15 cellular contexts compared by ENCODE assay signal in the genomic region with DNA sequence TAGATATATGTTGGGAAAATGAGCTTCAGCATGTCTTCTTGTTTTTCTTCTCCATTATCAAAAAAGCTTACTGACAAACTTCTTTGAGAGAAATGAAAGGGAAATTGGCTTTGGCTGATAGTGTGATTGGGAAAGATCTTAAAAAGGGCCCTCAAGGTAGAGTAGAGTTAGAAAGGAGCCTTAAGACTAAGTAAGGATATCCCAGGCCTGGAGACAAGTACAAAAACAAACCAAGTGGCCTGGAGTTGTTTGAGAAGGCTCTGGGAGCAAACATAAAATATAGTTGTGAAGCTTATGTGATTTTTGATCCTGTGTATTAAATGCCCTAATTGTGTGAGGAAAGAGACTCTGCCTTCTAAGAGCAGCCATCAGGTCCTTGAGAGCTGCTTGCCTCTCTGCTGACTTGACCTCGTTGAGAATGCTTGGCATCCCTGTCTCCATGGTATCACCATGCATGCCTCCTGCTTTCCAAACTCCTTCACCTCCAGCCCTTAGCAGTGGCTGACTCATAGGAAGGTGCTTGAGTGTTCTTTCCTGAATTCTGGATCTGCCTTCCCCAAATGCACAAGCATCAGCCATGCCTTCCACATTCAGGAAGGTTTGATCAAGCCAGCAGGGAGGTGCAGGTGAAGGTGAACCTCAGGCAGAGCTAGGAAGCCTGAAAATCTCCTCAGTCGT.
DNase-seq lines count a peak whose midpoint lies in the region; ATAC-seq and TF ChIP-seq lines count a peak whose summit lies in the region.
"Had no signal": no experiment of that assay in that cellular context is flagged by ENCODE, and none has a peak within 500 bp of the region (broad histone marks: within the 10 kb centered on the region; RNA-seq: fewer than 3 reads in every experiment).

No MANE protein-coding gene starts in this region.

- H3K9me3 Mint-ChIP-seq in CD4-positive, alpha-beta memory T cell, result no peaks in the 10 kb centered on the region
- H3K9me3 Mint-ChIP-seq: natural killer cell had no signal

- H3K36me3 ChIP-seq in cardiac muscle cell (peaks cover 2% of the 10 kb centered on the region), right atrium auricular region (peaks cover 45% of the 10 kb centered on the region), brain microvascular endothelial cell (replicated peaks) (peaks cover 4% of the 10 kb centered on the region), aorta (ENCODE audit: control insufficient read depth in 1 of 2, insufficient read depth in 2 of 2, low read length in 1 of 2) (peaks cover 2% of the 10 kb centered on the region in 2 donors)
- H3K36me3 ChIP-seq in CD4-positive, alpha-beta memory T cell (ENCODE audit: insufficient read depth, low read length), result peaks cover 48% of the 10 kb centered on the region

- no peak for TF ChIP-seq CTCF in cardiac muscle cell (IDR thresholded peaks at IDR 0.05; ENCODE audit: low read depth, low read length)
- TF ChIP-seq CTCF in right atrium auricular region (IDR thresholded peaks at IDR 0.05), result no peak
- no peak for TF ChIP-seq CTCF in brain microvascular endothelial cell (IDR thresholded peaks at IDR 0.05; ENCODE audit: low read depth, low read length, missing control alignments)

- H3K4me1 ChIP-seq in cardiac muscle cell (ENCODE audit: low read depth) (peaks cover 9% of the 10 kb centered on the region), right atrium auricular region (peaks cover 0 to 6% of the 10 kb centered on the region in 2 donors), aorta (ENCODE audit: control insufficient read depth in 1 of 2, insufficient read depth in 2 of 2, low read length in 2 of 2) (no peaks in the 10 kb centered on the region)
- no peaks in the 10 kb centered on the region for H3K4me1 ChIP-seq in CD4-positive, alpha-beta memory T cell (ENCODE audit: insufficient read depth, low read length)

- DNase-seq in cardiac muscle cell (ENCODE audit: low read depth in 1 of 2, low spot score in 1 of 2), result peak; percentile 49 to 54
- no peak for DNase-seq in right atrium auricular region (ENCODE audit: low spot score)
- DNase-seq in brain microvascular endothelial cell, result peak; percentile 49
- DNase-seq in iPS DF 4.7 (ENCODE audit: extremely low read depth, low spot score), result peak; percentile 38
- DNase-seq in aorta, result peak in 1 of 2 donors; percentile 48
- DNase-seq in CD4-positive, alpha-beta memory T cell, result no peak
- DNase-seq in COR-L47 (lab: John Stamatoyannopoulos, UW), result no peak
- DNase-seq in NOMO-1 treated with dmso at 0.1 percent for 144 hours (lab: John Stamatoyannopoulos, UW; ENCODE audit: unreplicated experiment), result no peak
- DNase-seq: activated CD8-positive, alpha-beta memory T cell treated with anti-CD3 and anti-CD28 coated beads, Interleukin-2, amount 10 ng/mL, durations not matched to agents 7 days and 5 days; natural killer cell; NCI-H774; stimulated activated naive CD8-positive, alpha-beta T cell treated with anti-CD3 and anti-CD28 coated beads, Interleukin-15, Interleukin-2, amounts not matched to agents 100 U/mL and 50 U/mL, for 24 hours; T-helper 1 cell had no signal

- ATAC-seq in aorta (ENCODE audit: low FRiP score), result peak; percentile 73
- ATAC-seq: activated CD8-positive, alpha-beta memory T cell treated with anti-CD3 and anti-CD28 coated beads, Interleukin-2, amount 10 ng/mL, durations not matched to agents 7 days and 5 days; natural killer cell; stimulated activated naive CD8-positive, alpha-beta T cell treated with anti-CD3 and anti-CD28 coated beads, Interleukin-15, Interleukin-2, amounts not matched to agents 100 U/mL and 50 U/mL, for 24 hours had no signal

- no peaks in the 10 kb centered on the region for H3K9me3 ChIP-seq in cardiac muscle cell (ENCODE audit: low read depth)
- H3K9me3 ChIP-seq in right atrium auricular region, result no peaks in the 10 kb centered on the region
- H3K9me3 ChIP-seq in aorta (ENCODE audit: control insufficient read depth, low read length), result no peaks in the 10 kb centered on the region
- no peaks in the 10 kb centered on the region for H3K9me3 ChIP-seq in CD4-positive, alpha-beta memory T cell (ENCODE audit: control insufficient read depth in 1 of 2, low read length in 2 of 2)

- H3K4me3 ChIP-seq in cardiac muscle cell, result no peak overlapping the region
- H3K4me3 ChIP-seq in right atrium auricular region, result no peak overlapping the region
- H3K4me3 ChIP-seq in brain microvascular endothelial cell (ENCODE audit: low read depth, low read length), result no peak overlapping the region
- no peak overlapping the region for H3K4me3 ChIP-seq in aorta (ENCODE audit: low read length in 2 of 2)
- no peak overlapping the region for H3K4me3 ChIP-seq in CD4-positive, alpha-beta memory T cell (ENCODE audit: low read length in 2 of 2)
- H3K4me3 ChIP-seq: hepatocyte had no signal

- H3K36me3 Mint-ChIP-seq in CD4-positive, alpha-beta memory T cell, result peaks cover 67 to 88% of the 10 kb centered on the region in 2 donors

- in situ Hi-C loops in brain microvascular endothelial cell (cut with HindIII; ENCODE audit: low pct_ligation_motif_present, low sequenced_read_pairs), result no loop called here

- H3K27me3 Mint-ChIP-seq in CD4-positive, alpha-beta memory T cell, result no peaks in the 10 kb centered on the region
- H3K27me3 Mint-ChIP-seq: activated CD8-positive, alpha-beta memory T cell treated with anti-CD3 and anti-CD28 coated beads, Interleukin-2, amount 10 ng/mL, durations not matched to agents 7 days and 5 days had no signal

- no peak overlapping the region for H3K4me3 Mint-ChIP-seq in CD4-positive, alpha-beta memory T cell
- H3K4me3 Mint-ChIP-seq: activated CD8-positive, alpha-beta memory T cell treated with anti-CD3 and anti-CD28 coated beads, Interleukin-2, amount 10 ng/mL, durations not matched to agents 7 days and 5 days; natural killer cell had no signal

- CTCF ChIA-PET in CD4-positive, alpha-beta memory T cell (lab: Charles Lee; ENCODE audit: partially characterized antibody), result interaction anchor here (0.9 to 1.5 kb wide), 4 partner anchors 9 to 153 kb away, joined by 3 to 5 read pairs (median 4); no protein-coding TSS in a partner anchor

- peaks cover 0 to 14% (median 2%) of the 10 kb centered on the region in 4 donors for H3K4me1 Mint-ChIP-seq in CD4-positive, alpha-beta memory T cell

- peak overlapping the region in 3 of 7 donors; percentile 24 to 77 (median 61) for H3K27ac Mint-ChIP-seq in CD4-positive, alpha-beta memory T cell
- H3K27ac Mint-ChIP-seq: activated CD8-positive, alpha-beta memory T cell treated with anti-CD3 and anti-CD28 coated beads, Interleukin-2, amount 10 ng/mL, durations not matched to agents 7 days and 5 days had no signal

- 5 to 16% methylated on average over 2 of the region's 2 CpGs for WGBS in aorta, 2 donors

- H3K27ac ChIP-seq in cardiac muscle cell (peak overlapping the region; percentile 63), right atrium auricular region (no peak overlapping the region), brain microvascular endothelial cell (no peak overlapping the region), aorta (ENCODE audit: low read depth in 1 of 2, low read length in 2 of 2) (peak overlapping the region in 1 of 2 donors; percentile 21)
- no peak overlapping the region for H3K27ac ChIP-seq in CD4-positive, alpha-beta memory T cell (ENCODE audit: low read depth, low read length)
- H3K27ac ChIP-seq: C4-2B, hepatocyte had no signal

- H3K27me3 ChIP-seq in cardiac muscle cell, result no peaks in the 10 kb centered on the region
- H3K27me3 ChIP-seq in right atrium auricular region, result no peaks in the 10 kb centered on the region
- H3K27me3 ChIP-seq in brain microvascular endothelial cell (replicated peaks), result no peaks in the 10 kb centered on the region
- H3K27me3 ChIP-seq in aorta (ENCODE audit: control insufficient read depth in 1 of 2, insufficient read depth in 2 of 2, low read length in 1 of 2), result no peaks in the 10 kb centered on the region
- no peaks in the 10 kb centered on the region for H3K27me3 ChIP-seq in CD4-positive, alpha-beta memory T cell (ENCODE audit: insufficient read depth, low read length)
- H3K27me3 ChIP-seq: hepatocyte had no signal

- intact Hi-C loops in aorta (cut with DNase I), result no loop called here
- intact Hi-C loops in CD4-positive, alpha-beta memory T cell (cut with micrococcal nuclease), result no loop called here

- POLR2A ChIA-PET in CD4-positive, alpha-beta memory T cell (lab: Charles Lee; ENCODE audit: partially characterized antibody), result no interaction called here

Comparison
In these comparisons a context has a peak if more than half of its experiments do, and no peak if none do; other contexts are left out.
1. DNase-seq: peak in cardiac muscle cell (2 of 2), brain microvascular endothelial cell (single experiment) and iPS DF 4.7 (single experiment); none in right atrium auricular region (single experiment), CD4-positive, alpha-beta memory T cell (0 of 5), COR-L47 (single experiment) and NOMO-1 treated with dmso at 0.1 percent for 144 hours (single experiment).